In the genomic region with DNA sequence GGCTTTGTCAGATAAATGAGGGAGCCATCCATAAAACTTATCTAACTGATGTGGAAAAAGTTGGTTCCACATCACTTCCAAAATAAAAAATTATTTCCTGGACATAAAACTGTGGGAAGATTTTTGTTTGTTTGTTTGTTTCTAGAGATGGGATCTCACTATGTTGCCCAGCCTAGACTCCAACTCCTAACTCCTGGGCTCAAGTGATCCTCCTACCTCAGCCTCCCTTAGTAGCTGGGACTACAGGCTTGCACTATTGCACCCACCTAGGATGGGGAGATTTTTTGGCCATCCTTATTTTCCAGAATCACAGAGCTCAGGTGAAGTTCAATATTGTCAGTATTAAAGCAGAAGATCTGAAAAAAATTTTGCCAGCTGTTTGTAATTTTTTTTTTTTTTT, we compare ENCODE assay signal across 25 cellular contexts. TPM values are rescaled to one million over a fixed set of nuclear protein-coding genes. Genes with fewer than 3 reads are reported as not detected.
DNase-seq lines count a peak whose midpoint lies in the region; ATAC-seq, FAIRE-seq and TF ChIP-seq lines count a peak whose summit lies in the region.
"Had no signal": no experiment of that assay in that cellular context is flagged by ENCODE, and none has a peak within 500 bp of the region (broad histone marks: within the 10 kb centered on the region; RNA-seq: fewer than 3 reads in every experiment).

No MANE protein-coding gene starts in this region.

- TF ChIP-seq POLR2A in HepG2 (IDR thresholded peaks at IDR 0.05; ENCODE audit: insufficient read depth in 1 of 2, low read depth in 2 of 2, low read length in 2 of 2), result no peak
- no peak for TF ChIP-seq POLR2A in right lobe of liver (IDR thresholded peaks at IDR 0.05)

- H3K27me3 ChIP-seq in HepG2 (ENCODE audit: control insufficient read depth in 1 of 2, insufficient read depth in 2 of 2, low read length in 2 of 2), result no peaks in the 10 kb centered on the region
- no peaks in the 10 kb centered on the region for H3K27me3 ChIP-seq in right lobe of liver
- H3K27me3 ChIP-seq: BE2C; BLaER1 treated with 17β-estradiol and CSF1 and Interleukin-3, amounts not matched to agents 10 nM and 100 nM had no signal

- BruUV-seq in HepG2 (replicated peaks; lab: Mats Ljungman, UMichigan), result TSS peak; percentile 39

- no peak overlapping the region for H3K4me2 ChIP-seq in HepG2 (ENCODE audit: low read depth, low read length)
- H3K4me2 ChIP-seq: A549; BLaER1 treated with 17β-estradiol and CSF1 and Interleukin-3, amounts not matched to agents 10 nM and 100 nM had no signal

- no peak for FAIRE-seq in HepG2 (lab: Jason Lieb, UNC)
- FAIRE-seq: D721Med, GM12891, GM19239, H1 had no signal

- H3K27ac Mint-ChIP-seq in WTC11, result no peak overlapping the region
- H3K27ac Mint-ChIP-seq: CD14-positive monocyte; CD4-positive, alpha-beta T cell; CD8-positive, alpha-beta memory T cell had no signal

- TF ChIP-seq EP300 in HepG2 (IDR thresholded peaks at IDR 0.05; ENCODE audit: low read depth in 2 of 2, low read length in 2 of 2) (no peak), HepG2 (CRISPR knock-in tag; IDR thresholded peaks at IDR 0.05; ENCODE audit: borderline replicate concordance) (no peak)

- no peak for ATAC-seq in HepG2
- no peak for ATAC-seq in right lobe of liver
- ATAC-seq in WTC11, result no peak
- ATAC-seq in HG02642 (IDR thresholded peaks at IDR 0.05; ENCODE audit: poor library complexity, unreplicated experiment), result no peak
- ATAC-seq: A549 had no signal

- intact Hi-C loops in HepG2 (cut with micrococcal nuclease; ENCODE audit: unreplicated experiment) (no loop called here), right lobe of liver (cut with DNase I) (no loop called here)

- H3K9ac ChIP-seq in HepG2 (ENCODE audit: insufficient read depth, low read depth, low read length), result no peak overlapping the region
- H3K9ac ChIP-seq: BLaER1 treated with 17β-estradiol and CSF1 and Interleukin-3, amounts not matched to agents 10 nM and 100 nM; GM23248 had no signal

- H3K36me3 ChIP-seq in HepG2 (replicated peaks in 1 of 2; ENCODE audit: control insufficient read depth in 1 of 2, insufficient read depth in 2 of 2, low read length in 2 of 2), result peaks cover 16 to 39% of the 10 kb centered on the region in 2 experiments
- H3K36me3 ChIP-seq in right lobe of liver, result no peaks in the 10 kb centered on the region

- no peak overlapping the region for H3K4me3 Mint-ChIP-seq in WTC11
- H3K4me3 Mint-ChIP-seq: CD14-positive monocyte; CD4-positive, alpha-beta T cell; CD8-positive, alpha-beta memory T cell had no signal

- CTCF ChIA-PET in HepG2 (lab: Yijun Ruan, JAX; ENCODE audit: low intra/inter-chr PET ratio, low total read pairs), result no interaction called here
- CTCF ChIA-PET in WTC11 (lab: Charles Lee), result no interaction called here

- H3K4me1 ChIP-seq in HepG2 (ENCODE audit: insufficient read depth, low read length), result no peaks in the 10 kb centered on the region
- no peaks in the 10 kb centered on the region for H3K4me1 ChIP-seq in right lobe of liver
- H3K4me1 ChIP-seq: A549, BE2C had no signal

- H3K27ac ChIP-seq in HepG2 (ENCODE audit: extremely low read length, insufficient read depth, low read length), result no peak overlapping the region
- H3K27ac ChIP-seq in right lobe of liver, result no peak overlapping the region
- H3K27ac ChIP-seq: A549; BLaER1 treated with 17β-estradiol and CSF1 and Interleukin-3, amounts not matched to agents 10 nM and 100 nM; GM23248 had no signal

- H3K4me1 Mint-ChIP-seq in WTC11, result no peaks in the 10 kb centered on the region
- H3K4me1 Mint-ChIP-seq: CD14-positive monocyte; CD8-positive, alpha-beta memory T cell had no signal

- TF ChIP-seq CTCF in HepG2 (CRISPR knock-in tag; IDR thresholded peaks at IDR 0.05) (no peak), right lobe of liver (IDR thresholded peaks at IDR 0.05) (no peak), WTC11 (IDR thresholded peaks at IDR 0.05) (no peak), GM13977 (IDR thresholded peaks at IDR 0.05; ENCODE audit: extremely low read depth, insufficient read depth, missing control alignments) (no peak)

- POLR2A ChIA-PET in HepG2 (lab: Yijun Ruan, JAX) (interaction anchor here (0.7 kb wide), 1 partner anchor 24 kb away, joined by 3 read pairs; no protein-coding TSS in a partner anchor), WTC11 (lab: Charles Lee) (interaction anchor here (0.6 to 0.7 kb wide), 2 partner anchors 35 to 433 kb away, joined by 4 read pairs; no protein-coding TSS in a partner anchor)

- H3K4me3 ChIP-seq in HepG2 (replicated peaks in 1 of 3; ENCODE audit: insufficient read depth in 1 of 3, low read depth in 2 of 3, low read length in 3 of 3) (no peak overlapping the region), right lobe of liver (no peak overlapping the region)
- H3K4me3 ChIP-seq: A549; BLaER1 treated with 17β-estradiol and CSF1 and Interleukin-3, amounts not matched to agents 10 nM and 100 nM; GM23248 had no signal

- H3K36me3 Mint-ChIP-seq in WTC11, result peaks cover 39% of the 10 kb centered on the region

- H3K27me3 Mint-ChIP-seq in WTC11 (ENCODE audit: low read depth), result no peaks in the 10 kb centered on the region
- H3K27me3 Mint-ChIP-seq: CD4-positive, alpha-beta T cell; CD8-positive, alpha-beta memory T cell had no signal

- no peak for DNase-seq in HepG2 (ENCODE audit: low spot score)
- no peak for DNase-seq in right lobe of liver
- no peak for DNase-seq in WTC11 (ENCODE audit: low spot score)
- DNase-seq in GM13977 (ENCODE audit: low spot score), result no peak
- DNase-seq: 8988T; ACHN; AML-193; BE2C; CD4-positive, alpha-beta T cell; CD8-positive, alpha-beta memory T cell; DMS 273 treated with DMSO at 0.1 percent for 48 hours; DMS79; EL; GDM1; GM23248; H7; HCEC 1CT had no signal

- TF ChIP-seq RAD21 in HepG2 (CRISPR knock-in tag; IDR thresholded peaks at IDR 0.05), result no peak

- H3K79me2 ChIP-seq in HepG2 (ENCODE audit: insufficient read depth, low read length), result no peaks in the 10 kb centered on the region

- in situ Hi-C loops in HepG2 (cut with HindIII; ENCODE audit: extremely low pct_ligation_motif_present, low pct_unique_long_range_greater_than_20kb) (no loop called here), GM13977 (cut with MboI; ENCODE audit: low pct_unique_long_range_greater_than_20kb, low sequenced_read_pairs, unreplicated experiment) (no loop called here)

- H3K9me3 ChIP-seq in HepG2 (ENCODE audit: low read length), result no peaks in the 10 kb centered on the region
- no peaks in the 10 kb centered on the region for H3K9me3 ChIP-seq in right lobe of liver
- H3K9me3 ChIP-seq: A549; BE2C; BLaER1 treated with 17β-estradiol and CSF1 and Interleukin-3, amounts not matched to agents 10 nM and 100 nM had no signal

- no peak overlapping the region for H2AFZ ChIP-seq in HepG2 (ENCODE audit: low read length)
- H2AFZ ChIP-seq: GM23248 had no signal

- H3K9me3 Mint-ChIP-seq in WTC11, result no peaks in the 10 kb centered on the region
- H3K9me3 Mint-ChIP-seq: CD14-positive monocyte; CD4-positive, alpha-beta T cell; CD8-positive, alpha-beta memory T cell had no signal

- H4K20me1 ChIP-seq in HepG2 (ENCODE audit: insufficient read depth, low read length), result no peaks in the 10 kb centered on the region
- H4K20me1 ChIP-seq: BLaER1 treated with 17β-estradiol and CSF1 and Interleukin-3, amounts not matched to agents 10 nM and 100 nM had no signal

RNA-seq across cellular contexts. Expression of gene SMG8, which starts 23.8 kb away (rescaled TPM):
- total RNA-seq in HepG2 (2016; rRNA removed; fragmentation: Illumina TruSeq; extraction: Trizol) (28.9 and 31.9 TPM in 2 replicates), right lobe of liver (1 to 10 TPM; 5.3 to 7.9 (median 7.3) TPM), WTC11 (2021) (16.2 to 18.7 TPM (median 18.5 TPM) in 3 replicates)
- total RNA-seq in HepG2 (2016; cell fraction: cytosol; rRNA removed; fragmentation: Illumina TruSeq; extraction: Trizol; ENCODE audit: low read depth), result 1.8 and 2.7 TPM in 2 replicates
- total RNA-seq in HepG2 (2016; cell fraction: insoluble cytoplasmic fraction; rRNA removed; fragmentation: Illumina TruSeq; extraction: Trizol), result 30.2 and 30.8 TPM in 2 replicates
- total RNA-seq in HepG2 (2016; cell fraction: membrane; rRNA removed; fragmentation: Illumina TruSeq; extraction: Trizol), result 6.8 and 8.0 TPM in 2 replicates
- total RNA-seq in HepG2 (2016; cell fraction: nucleus; rRNA removed; fragmentation: Illumina TruSeq; extraction: Trizol), result 25.1 and 31.4 TPM in 2 replicates
- polyA plus RNA-seq in HepG2 (2011; rRNA removed), result 16.2 and 18.4 TPM in 2 replicates
- polyA plus RNA-seq in HepG2 (2011; cell fraction: cytosol; rRNA removed), result 11.0 and 15.5 TPM in 2 replicates
- 7.4 and 9.4 TPM in 2 replicates for polyA plus RNA-seq in HepG2 (2011; cell fraction: nucleus; rRNA removed)
- 12.1 and 13.2 TPM in 2 replicates for polyA plus RNA-seq in HepG2 (2012)
- 0.93 and 1.0 TPM in 2 replicates for polyA plus RNA-seq in HepG2 (2016; cell fraction: cytosol; fragmentation: Illumina TruSeq; extraction: Trizol; ENCODE audit: low read depth)
- polyA plus RNA-seq in HepG2 (2016; cell fraction: insoluble cytoplasmic fraction; fragmentation: Illumina TruSeq; extraction: Trizol; ENCODE audit: low read depth), result 17.3 and 18.7 TPM in 2 replicates
- polyA plus RNA-seq in HepG2 (2016; cell fraction: membrane; fragmentation: Illumina TruSeq; extraction: Trizol; ENCODE audit: low read depth), result 1.6 and 1.7 TPM in 2 replicates
- polyA plus RNA-seq in HepG2 (2016; cell fraction: nucleus; fragmentation: Illumina TruSeq; extraction: Trizol; ENCODE audit: insufficient read depth, low read depth), result 20.7 and 22.6 TPM in 2 replicates
- polyA minus RNA-seq in HepG2 (2011; rRNA and poly(A)+ RNA removed; ENCODE audit: low replicate concordance), result 26.3 and 29.4 TPM in 2 replicates
- 14.2 and 18.4 TPM in 2 replicates for polyA minus RNA-seq in HepG2 (2011; cell fraction: cytosol; rRNA and poly(A)+ RNA removed)
- 19.1 and 29.5 TPM in 2 replicates for polyA minus RNA-seq in HepG2 (2011; cell fraction: nucleus; rRNA and poly(A)+ RNA removed)

RNA-seq across cellular contexts. Expression of gene PRR11, which starts 30.5 kb away (rescaled TPM):
- total RNA-seq in HepG2 (2016; rRNA removed; fragmentation: Illumina TruSeq; extraction: Trizol) (39.2 and 50.4 TPM in 2 replicates), right lobe of liver (1 to 10 TPM in 1 of 6 experiments, under 1 TPM in 5; 0.49 to 1.9 (median 0.54) TPM), WTC11 (2021) (70.3 to 90.4 TPM (median 70.5 TPM) in 3 replicates)
- 8.1 and 9.8 TPM in 2 replicates for total RNA-seq in HepG2 (2016; cell fraction: cytosol; rRNA removed; fragmentation: Illumina TruSeq; extraction: Trizol; ENCODE audit: low read depth)
- 36.7 and 48.3 TPM in 2 replicates for total RNA-seq in HepG2 (2016; cell fraction: insoluble cytoplasmic fraction; rRNA removed; fragmentation: Illumina TruSeq; extraction: Trizol)
- total RNA-seq in HepG2 (2016; cell fraction: membrane; rRNA removed; fragmentation: Illumina TruSeq; extraction: Trizol), result 37.2 and 37.8 TPM in 2 replicates
- 20.5 and 25.8 TPM in 2 replicates for total RNA-seq in HepG2 (2016; cell fraction: nucleus; rRNA removed; fragmentation: Illumina TruSeq; extraction: Trizol)
- polyA plus RNA-seq in HepG2 (2011; rRNA removed), result 21.8 and 35.7 TPM in 2 replicates
- 24.4 and 31.4 TPM in 2 replicates for polyA plus RNA-seq in HepG2 (2011; cell fraction: cytosol; rRNA removed)
- 3.7 and 3.9 TPM in 2 replicates for polyA plus RNA-seq in HepG2 (2011; cell fraction: nucleus; rRNA removed)
- polyA plus RNA-seq in HepG2 (2012), result 11.8 and 35.0 TPM in 2 replicates
- 7.7 and 9.4 TPM in 2 replicates for polyA plus RNA-seq in HepG2 (2016; cell fraction: cytosol; fragmentation: Illumina TruSeq; extraction: Trizol; ENCODE audit: low read depth)
- polyA plus RNA-seq in HepG2 (2016; cell fraction: insoluble cytoplasmic fraction; fragmentation: Illumina TruSeq; extraction: Trizol; ENCODE audit: low read depth), result 61.7 and 63.3 TPM in 2 replicates
- 26.8 and 32.7 TPM in 2 replicates for polyA plus RNA-seq in HepG2 (2016; cell fraction: membrane; fragmentation: Illumina TruSeq; extraction: Trizol; ENCODE audit: low read depth)
- polyA plus RNA-seq in HepG2 (2016; cell fraction: nucleus; fragmentation: Illumina TruSeq; extraction: Trizol; ENCODE audit: insufficient read depth, low read depth), result 27.9 and 29.0 TPM in 2 replicates
- 34.0 and 79.7 TPM in 2 replicates for polyA minus RNA-seq in HepG2 (2011; rRNA and poly(A)+ RNA removed; ENCODE audit: low replicate concordance)
- 27.9 and 32.0 TPM in 2 replicates for polyA minus RNA-seq in HepG2 (2011; cell fraction: cytosol; rRNA and poly(A)+ RNA removed)
- polyA minus RNA-seq in HepG2 (2011; cell fraction: nucleus; rRNA and poly(A)+ RNA removed), result 12.3 and 23.4 TPM in 2 replicates

RNA-seq across cellular contexts. Expression of gene SKA2, which starts 31.0 kb away (rescaled TPM):
- total RNA-seq in HepG2 (2016; rRNA removed; fragmentation: Illumina TruSeq; extraction: Trizol), result 91.8 and 148 TPM in 2 replicates
- total RNA-seq in HepG2 (2016; cell fraction: cytosol; rRNA removed; fragmentation: Illumina TruSeq; extraction: Trizol; ENCODE audit: low read depth), result 47.5 and 49.5 TPM in 2 replicates
- total RNA-seq in HepG2 (2016; cell fraction: insoluble cytoplasmic fraction; rRNA removed; fragmentation: Illumina TruSeq; extraction: Trizol), result 89.8 and 139 TPM in 2 replicates
- total RNA-seq in HepG2 (2016; cell fraction: membrane; rRNA removed; fragmentation: Illumina TruSeq; extraction: Trizol), result 81.2 and 89.4 TPM in 2 replicates
- total RNA-seq in HepG2 (2016; cell fraction: nucleus; rRNA removed; fragmentation: Illumina TruSeq; extraction: Trizol), result 28.6 and 29.7 TPM in 2 replicates
- 13.4 and 18.6 TPM in 2 replicates for polyA plus RNA-seq in HepG2 (2011; rRNA removed)
- polyA plus RNA-seq in HepG2 (2011; cell fraction: cytosol; rRNA removed), result 15.1 and 24.3 TPM in 2 replicates
- 2.0 and 33.2 TPM in 2 replicates for polyA plus RNA-seq in HepG2 (2011; cell fraction: nucleus; rRNA removed)
- polyA plus RNA-seq in HepG2 (2012), result 55.5 and 76.1 TPM in 2 replicates
- 72.1 and 80.1 TPM in 2 replicates for polyA plus RNA-seq in HepG2 (2016; cell fraction: cytosol; fragmentation: Illumina TruSeq; extraction: Trizol; ENCODE audit: low read depth)
- polyA plus RNA-seq in HepG2 (2016; cell fraction: insoluble cytoplasmic fraction; fragmentation: Illumina TruSeq; extraction: Trizol; ENCODE audit: low read depth), result 160 and 181 TPM in 2 replicates
- polyA plus RNA-seq in HepG2 (2016; cell fraction: membrane; fragmentation: Illumina TruSeq; extraction: Trizol; ENCODE audit: low read depth), result 88.8 and 95.8 TPM in 2 replicates
- 57.5 and 58.6 TPM in 2 replicates for polyA plus RNA-seq in HepG2 (2016; cell fraction: nucleus; fragmentation: Illumina TruSeq; extraction: Trizol; ENCODE audit: insufficient read depth, low read depth)
- 9.6 and 20.6 TPM in 2 replicates for polyA minus RNA-seq in HepG2 (2011; rRNA and poly(A)+ RNA removed; ENCODE audit: low replicate concordance)
- 12.0 and 15.6 TPM in 2 replicates for polyA minus RNA-seq in HepG2 (2011; cell fraction: cytosol; rRNA and poly(A)+ RNA removed)
- 21.4 and 37.5 TPM in 2 replicates for polyA minus RNA-seq in HepG2 (2011; cell fraction: nucleus; rRNA and poly(A)+ RNA removed)
- total RNA-seq in right lobe of liver, result 10 to 100 TPM; 12.2 to 23.1 (median 13.5) TPM
- 80.0 to 91.6 TPM (median 81.8 TPM) in 3 replicates for total RNA-seq in WTC11 (2021)

RNA-seq across cellular contexts. Expression of gene GDPD1, which starts 34.3 kb away (rescaled TPM):
- total RNA-seq in HepG2 (2016; rRNA removed; fragmentation: Illumina TruSeq; extraction: Trizol), result 3.8 and 7.7 TPM in 2 replicates
- total RNA-seq in HepG2 (2016; cell fraction: cytosol; rRNA removed; fragmentation: Illumina TruSeq; extraction: Trizol; ENCODE audit: low read depth), result 2.0 and 2.1 TPM in 2 replicates
- total RNA-seq in HepG2 (2016; cell fraction: insoluble cytoplasmic fraction; rRNA removed; fragmentation: Illumina TruSeq; extraction: Trizol), result 3.1 and 6.6 TPM in 2 replicates
- total RNA-seq in HepG2 (2016; cell fraction: membrane; rRNA removed; fragmentation: Illumina TruSeq; extraction: Trizol), result 3.0 and 3.1 TPM in 2 replicates
- 8.1 and 13.9 TPM in 2 replicates for total RNA-seq in HepG2 (2016; cell fraction: nucleus; rRNA removed; fragmentation: Illumina TruSeq; extraction: Trizol)
- 6.0 and 6.1 TPM in 2 replicates for polyA plus RNA-seq in HepG2 (2011; rRNA removed)
- 2.7 and 4.7 TPM in 2 replicates for polyA plus RNA-seq in HepG2 (2011; cell fraction: cytosol; rRNA removed)
- polyA plus RNA-seq in HepG2 (2011; cell fraction: nucleus; rRNA removed), result 2.1 and 2.7 TPM in 2 replicates
- polyA plus RNA-seq in HepG2 (2012), result 7.6 and 8.2 TPM in 2 replicates
- polyA plus RNA-seq in HepG2 (2016; cell fraction: cytosol; fragmentation: Illumina TruSeq; extraction: Trizol; ENCODE audit: low read depth), result 0.40 and 0.58 TPM in 2 replicates
- 3.5 and 3.8 TPM in 2 replicates for polyA plus RNA-seq in HepG2 (2016; cell fraction: insoluble cytoplasmic fraction; fragmentation: Illumina TruSeq; extraction: Trizol; ENCODE audit: low read depth)
- 1.1 and 1.2 TPM in 2 replicates for polyA plus RNA-seq in HepG2 (2016; cell fraction: membrane; fragmentation: Illumina TruSeq; extraction: Trizol; ENCODE audit: low read depth)
- polyA plus RNA-seq in HepG2 (2016; cell fraction: nucleus; fragmentation: Illumina TruSeq; extraction: Trizol; ENCODE audit: insufficient read depth, low read depth), result 10.5 and 11.4 TPM in 2 replicates
- polyA minus RNA-seq in HepG2 (2011; rRNA and poly(A)+ RNA removed; ENCODE audit: low replicate concordance), result 3.8 and 4.2 TPM in 2 replicates
- 6.9 and 7.7 TPM in 2 replicates for polyA minus RNA-seq in HepG2 (2011; cell fraction: cytosol; rRNA and poly(A)+ RNA removed)
- polyA minus RNA-seq in HepG2 (2011; cell fraction: nucleus; rRNA and poly(A)+ RNA removed), result 10.9 and 11.2 TPM in 2 replicates
- 1 to 10 TPM in 5 of 6 experiments, under 1 TPM in 1; 0.71 to 5.8 (median 1.2) TPM for total RNA-seq in right lobe of liver
- 6.0 to 7.1 TPM (median 6.4 TPM) in 3 replicates for total RNA-seq in WTC11 (2021)

Comparison
In these comparisons a context has a peak if more than half of its experiments do, and no peak if none do; other contexts are left out.
1. Of the 50 proteins assayed by ChIP-seq in both HepG2 and WTC11: peak only in HepG2: none; only in WTC11: none; in both: ZNF121; in neither: 49.